20 cellular contexts compared by ENCODE assay signal in genomic region chr1:22041505-22041904, GRCh38. TPM values are rescaled to one million over a fixed set of nuclear protein-coding genes. Genes with fewer than 3 reads are reported as not detected.
DNase-seq lines count a peak whose midpoint lies in the region; ATAC-seq, FAIRE-seq and TF ChIP-seq lines count a peak whose summit lies in the region.
"Had no signal": no experiment of that assay in that cellular context is flagged by ENCODE, and none has a peak within 500 bp of the region (broad histone marks: within the 10 kb centered on the region; RNA-seq: fewer than 3 reads in every experiment).

No MANE protein-coding gene starts in this region.

- no peaks in the 10 kb centered on the region for H3K27me3 ChIP-seq in CD4-positive, CD25-positive, alpha-beta regulatory T cell (ENCODE audit: control insufficient read depth, insufficient read depth, low read length)
- no peaks in the 10 kb centered on the region for H3K27me3 ChIP-seq in MM.1S (replicated peaks; ENCODE audit: insufficient read depth, low read length)
- H3K27me3 ChIP-seq in GM12878 (replicated peaks in 1 of 2; ENCODE audit: control insufficient read depth in 2 of 2, insufficient read depth in 2 of 2, low read length in 1 of 2) = no peaks in the 10 kb centered on the region
- no peaks in the 10 kb centered on the region for H3K27me3 ChIP-seq in naive thymus-derived CD4-positive, alpha-beta T cell (ENCODE audit: control insufficient read depth in 2 of 2, insufficient read depth in 2 of 2, low read length in 2 of 2)
- H3K27me3 ChIP-seq in thyroid gland = no peaks in the 10 kb centered on the region
- H3K27me3 ChIP-seq: SJSA1 had no signal

- peaks cover 8% of the 10 kb centered on the region for H3K36me3 Mint-ChIP-seq in CD4-positive, CD25-positive, alpha-beta regulatory T cell
- H3K36me3 Mint-ChIP-seq in naive thymus-derived CD4-positive, alpha-beta T cell = peaks cover 0 to 7% (median 5%) of the 10 kb centered on the region in 5 donors

- in situ Hi-C loops in GM12878 (cut with MboI) = no loop called here
- in situ Hi-C loops in GM13977 (cut with MboI; ENCODE audit: low pct_unique_long_range_greater_than_20kb, low sequenced_read_pairs, unreplicated experiment) = no loop called here

- no peak overlapping the region for H3K4me2 ChIP-seq in MM.1S (ENCODE audit: low read depth, low read length)
- H3K4me2 ChIP-seq in GM12878 (ENCODE audit: control insufficient read depth, insufficient read depth) = no peak overlapping the region

- H3K4me3 Mint-ChIP-seq in CD4-positive, CD25-positive, alpha-beta regulatory T cell = peak overlapping the region in 3 of 4 donors; percentile 37 to 76 (median 47)
- H3K4me3 Mint-ChIP-seq in naive thymus-derived CD4-positive, alpha-beta T cell = peak overlapping the region in 9 of 10 donors; percentile 14 to 82 (median 56)

- RAD21 ChIA-PET in GM12878 (lab: Charles Lee; ENCODE audit: unreplicated experiment) = interaction anchor here (1.0 to 1.1 kb wide), 2 partner anchors 11 to 19 kb away, joined by 3 to 5 read pairs; partner anchors contain the start of gene CDC42

- no peak for DNase-seq in CD4-positive, CD25-positive, alpha-beta regulatory T cell
- DNase-seq in MM.1S (no peak), GM12878 (ENCODE audit: low read depth, low spot score) (no peak), thyroid gland (no peak), GM13977 (ENCODE audit: low spot score) (no peak), NCI-H2227 (lab: John Stamatoyannopoulos, UW; ENCODE audit: unreplicated experiment) (no peak), HTR-8/SVneo (ENCODE audit: insufficient read length, low spot score) (no peak)
- DNase-seq in naive thymus-derived CD4-positive, alpha-beta T cell = no peak
- DNase-seq: activated CD8-positive, alpha-beta memory T cell treated with anti-CD3 and anti-CD28 coated beads, Interleukin-2, amount 50 U/mL, for 48 hours; AML-193; amygdala; NCI-H1694 treated with DMSO at 0.1 percent for 48 hours; NCI-H446; stimulated activated CD4-positive, alpha-beta T cell treated with anti-CD3 and anti-CD28 coated beads, Interleukin-15, amount 100 ng/mL, for 24 hours had no signal

- WGBS in GM12878 (ENCODE audit: insufficient coverage, insufficient replicate concordance, low lambda C conversion rate, missing lambda C conversion rate) = 100% methylated on average over 1 of the region's 1 CpG
- 100% methylated on average over 1 of the region's 1 CpG for WGBS in thyroid gland, 2 donors

- TF ChIP-seq CTCF in MM.1S (IDR thresholded peaks at IDR 0.05; ENCODE audit: low read length) = no peak
- TF ChIP-seq CTCF in GM12878 (IDR thresholded peaks at IDR 0.05 in 2 of 3, conservative IDR thresholded peaks at IDR 0.05 in 1 of 3; ENCODE audit: control insufficient read depth in 2 of 3, extremely low read depth in 1 of 3, insufficient read depth in 1 of 3, low read depth in 3 of 3, low read length in 3 of 3) = no peak
- no peak for TF ChIP-seq CTCF in thyroid gland (IDR thresholded peaks at IDR 0.05)
- no peak for TF ChIP-seq CTCF in GM13977 (IDR thresholded peaks at IDR 0.05; ENCODE audit: extremely low read depth, insufficient read depth, missing control alignments)

- H3K27ac Mint-ChIP-seq in CD4-positive, CD25-positive, alpha-beta regulatory T cell = peak overlapping the region; percentile 89 to 99 (median 96)
- H3K27ac Mint-ChIP-seq in naive thymus-derived CD4-positive, alpha-beta T cell = peak overlapping the region; percentile 78 to 100 (median 99)

- H4K20me1 ChIP-seq in MM.1S (ENCODE audit: insufficient read depth, low read length) (no peaks in the 10 kb centered on the region), GM12878 (ENCODE audit: control insufficient read depth, insufficient read depth) (no peaks in the 10 kb centered on the region)

- FAIRE-seq in GM12878 (lab: Jason Lieb, UNC) (no peak), HTR-8/SVneo (lab: Jason Lieb, UNC) (no peak)
- FAIRE-seq: TTC549 had no signal

- H3K9me3 ChIP-seq in CD4-positive, CD25-positive, alpha-beta regulatory T cell (ENCODE audit: control insufficient read depth in 2 of 2, low read length in 2 of 2) = no peaks in the 10 kb centered on the region
- H3K9me3 ChIP-seq in MM.1S (replicated peaks; ENCODE audit: insufficient read depth, low read length) (no peaks in the 10 kb centered on the region), GM12878 (replicated peaks; ENCODE audit: control insufficient read depth, insufficient read depth, low read length) (peaks cover 2% of the 10 kb centered on the region; the same call in 1 of the 3 replicates), thyroid gland (no peaks in the 10 kb centered on the region)
- H3K9me3 ChIP-seq in naive thymus-derived CD4-positive, alpha-beta T cell (ENCODE audit: control insufficient read depth in 2 of 3, low read length in 3 of 3) = no peaks in the 10 kb centered on the region
- H3K9me3 ChIP-seq: SJSA1 had no signal

- H3F3A ChIP-seq in MM.1S (ENCODE audit: insufficient read depth, low read length) = peaks cover 13% of the 10 kb centered on the region

- peak overlapping the region; percentile 97 for H3K27ac ChIP-seq in CD4-positive, CD25-positive, alpha-beta regulatory T cell (ENCODE audit: insufficient read depth, low read length, poor library complexity, severe bottlenecking)
- H3K27ac ChIP-seq in MM.1S (ENCODE audit: low read length) (no peak overlapping the region), GM12878 (ENCODE audit: control insufficient read depth, insufficient read depth) (0 out of 2 replicates have a peak overlapping the region, but pooled peaks have one; percentile 20), thyroid gland (no peak overlapping the region)
- H3K27ac ChIP-seq in naive thymus-derived CD4-positive, alpha-beta T cell (ENCODE audit: low read depth, low read length) = peak overlapping the region; percentile 67
- H3K27ac ChIP-seq: SJSA1 had no signal

- no peak for TF ChIP-seq EP300 in GM12878 (IDR thresholded peaks at IDR 0.05; ENCODE audit: borderline replicate concordance in 1 of 2, control insufficient read depth in 1 of 2, low read depth in 2 of 2, low read length in 2 of 2)

- TF ChIP-seq RAD21 in GM12878 (IDR thresholded peaks at IDR 0.05; ENCODE audit: insufficient read depth, low read depth, low read length) = no peak

- no peaks in the 10 kb centered on the region for H3K36me3 ChIP-seq in CD4-positive, CD25-positive, alpha-beta regulatory T cell (ENCODE audit: control insufficient read depth, insufficient read depth, low read length)
- H3K36me3 ChIP-seq in MM.1S (replicated peaks; ENCODE audit: insufficient read depth, low read length) (no peaks in the 10 kb centered on the region), GM12878 (ENCODE audit: control insufficient read depth in 2 of 2, insufficient read depth in 2 of 2, low read length in 1 of 2) (no peaks in the 10 kb centered on the region), thyroid gland (no peaks in the 10 kb centered on the region)
- no peaks in the 10 kb centered on the region for H3K36me3 ChIP-seq in naive thymus-derived CD4-positive, alpha-beta T cell (ENCODE audit: control insufficient read depth in 2 of 3, insufficient read depth in 3 of 3, low read length in 3 of 3)
- H3K36me3 ChIP-seq: SJSA1 had no signal

- H3K9me2 ChIP-seq in MM.1S (replicated peaks; ENCODE audit: insufficient read depth, low read length) = no peaks in the 10 kb centered on the region

- no peak for TF ChIP-seq POLR2A in GM12878 (IDR thresholded peaks at IDR 0.05; ENCODE audit: low read depth, low read length)
- no peak for TF ChIP-seq POLR2A in thyroid gland (IDR thresholded peaks at IDR 0.05)

- ATAC-seq in CD4-positive, CD25-positive, alpha-beta regulatory T cell (ENCODE audit: low read depth in 2 of 2) = no peak
- no peak for ATAC-seq in GM12878
- no peak for ATAC-seq in naive thymus-derived CD4-positive, alpha-beta T cell

- peaks cover 4% of the 10 kb centered on the region for H3K27me3 Mint-ChIP-seq in CD4-positive, CD25-positive, alpha-beta regulatory T cell
- H3K27me3 Mint-ChIP-seq in naive thymus-derived CD4-positive, alpha-beta T cell = no peaks in the 10 kb centered on the region

- H3K4me1 Mint-ChIP-seq in CD4-positive, CD25-positive, alpha-beta regulatory T cell = peaks cover 30 to 73% (median 47%) of the 10 kb centered on the region in 4 donors
- peaks cover 46 to 82% (median 62%) of the 10 kb centered on the region in 7 donors for H3K4me1 Mint-ChIP-seq in naive thymus-derived CD4-positive, alpha-beta T cell

- SMC1A ChIA-PET in GM12878 (lab: Charles Lee; ENCODE audit: uncharacterized antibody, unreplicated experiment) = interaction anchor here (1.1 kb wide), 1 partner anchor 11 kb away, joined by 5 read pairs; the partner anchor contains the start of gene CDC42

- intact Hi-C loops in GM12878 (cut with micrococcal nuclease; ENCODE audit: unreplicated experiment) = loop anchor here (10.0 kb wide), 1 partner anchor 1683 kb away; no protein-coding TSS in a partner anchor
- intact Hi-C loops in naive thymus-derived CD4-positive, alpha-beta T cell (cut with micrococcal nuclease) = no loop called here
- intact Hi-C loops in thyroid gland (cut with DNase I) = no loop called here

- H3K4me1 ChIP-seq in CD4-positive, CD25-positive, alpha-beta regulatory T cell (ENCODE audit: control insufficient read depth, insufficient read depth, low read length, poor library complexity, severe bottlenecking) = peaks cover 69% of the 10 kb centered on the region
- H3K4me1 ChIP-seq in MM.1S (ENCODE audit: low read length) = peaks cover 14% of the 10 kb centered on the region
- peaks cover 29% of the 10 kb centered on the region for H3K4me1 ChIP-seq in GM12878 (ENCODE audit: control insufficient read depth, insufficient read depth, low read length)
- peaks cover 31 to 74% of the 10 kb centered on the region in 2 donors for H3K4me1 ChIP-seq in naive thymus-derived CD4-positive, alpha-beta T cell (ENCODE audit: control insufficient read depth in 2 of 2, insufficient read depth in 2 of 2, low read length in 2 of 2)
- peaks cover 0 to 17% of the 10 kb centered on the region in 2 donors for H3K4me1 ChIP-seq in thyroid gland

- H3K9me3 Mint-ChIP-seq in CD4-positive, CD25-positive, alpha-beta regulatory T cell = peaks cover 0 to 5% (median 3%) of the 10 kb centered on the region in 7 donors
- peaks cover 0 to 5% (median 4%) of the 10 kb centered on the region in 11 donors for H3K9me3 Mint-ChIP-seq in naive thymus-derived CD4-positive, alpha-beta T cell

- no TSS peak for BruUV-seq in GM12878 (replicated peaks; lab: Mats Ljungman, UMichigan)

- POLR2A ChIA-PET in GM12878 (lab: Charles Lee) = interaction anchor here (1.9 to 21.4 kb wide), 3 partner anchors 9 to 15 kb away, joined by 6 to 325 read pairs (median 59); partner anchors contain the start of gene CDC42
- POLR2A ChIA-PET in naive thymus-derived CD4-positive, alpha-beta T cell (lab: Charles Lee) = interaction anchor here (14.1 to 25.0 kb wide), 2 partner anchors 13 to 14 kb away, joined by 312 to 774 read pairs; partner anchors contain the start of gene CDC42

- H2AFZ ChIP-seq in MM.1S (ENCODE audit: low read length) = 0 out of 2 replicates have a peak overlapping the region, but pooled peaks have one; percentile 24
- H2AFZ ChIP-seq in GM12878 (ENCODE audit: control insufficient read depth, low read depth, low read length) = no peak overlapping the region

- peak overlapping the region; percentile 44 for H3K4me3 ChIP-seq in CD4-positive, CD25-positive, alpha-beta regulatory T cell (ENCODE audit: low read depth, low read length)
- H3K4me3 ChIP-seq in MM.1S (ENCODE audit: low read length) = no peak overlapping the region
- H3K4me3 ChIP-seq in GM12878 = no peak overlapping the region
- H3K4me3 ChIP-seq in naive thymus-derived CD4-positive, alpha-beta T cell (ENCODE audit: low read length) = no peak overlapping the region
- no peak overlapping the region for H3K4me3 ChIP-seq in thyroid gland (replicated peaks in 1 of 3)
- H3K4me3 ChIP-seq: SJSA1 had no signal

- CTCF ChIA-PET in GM12878 (lab: Yijun Ruan, JAX) = interaction anchor here (1.0 kb wide), 1 partner anchor 9 kb away, joined by 3 read pairs; no protein-coding TSS in a partner anchor
- CTCF ChIA-PET in naive thymus-derived CD4-positive, alpha-beta T cell (lab: Charles Lee) = interaction anchor here (1.0 kb wide), 1 partner anchor 11 kb away, joined by 3 read pairs; the partner anchor contains the start of gene CDC42

- H3K79me2 ChIP-seq in MM.1S (ENCODE audit: low read length) (no peaks in the 10 kb centered on the region), GM12878 (ENCODE audit: control insufficient read depth, insufficient read depth, low read length) (no peaks in the 10 kb centered on the region)

- no peak overlapping the region for H3K9ac ChIP-seq in MM.1S (ENCODE audit: low read length)
- H3K9ac ChIP-seq in GM12878 (ENCODE audit: control insufficient read depth, insufficient read depth, low read length) = no peak overlapping the region

RNA-seq across cellular contexts. Expression of gene CDC42, which starts 11.0 kb away (rescaled TPM):
- total RNA-seq in CD4-positive, CD25-positive, alpha-beta regulatory T cell = 376 TPM
- 100 to 1,000 TPM; 290 to 513 (median 434) TPM for polyA plus RNA-seq in CD4-positive, CD25-positive, alpha-beta regulatory T cell
- total RNA-seq in GM12878 (2013; cell fraction: nucleolus; rRNA removed) = 56.5 and 59.3 TPM in 2 replicates
- total RNA-seq in GM12878 (2014; rRNA removed) (350 and 429 TPM in 2 replicates), GM12878 (2014; rRNA removed; fragmentation: Illumina TruSeq; extraction: Trizol) (418 and 422 TPM in 2 replicates), GM12878 (2021) (302 and 307 TPM in 2 replicates), thyroid gland (100 to 1,000 TPM; 228 to 244 (median 240) TPM)
- 600 TPM for polyA plus RNA-seq in GM12878 (2011; ENCODE audit: low read depth)
- polyA plus RNA-seq in GM12878 (2011; rRNA removed) (479 and 776 TPM in 2 replicates), GM12878 (2014; fragmentation: Illumina TruSeq; extraction: Trizol) (426 and 542 TPM in 2 replicates), GM12878 (2014; fragmentation: Nextera tagmentation; extraction: Ambion mirVana) (100 to 1,000 TPM; 286 to 442 TPM), GM12878 (2014; rRNA removed) (230 and 275 TPM in 2 replicates), GM12878 (2016; fragmentation: Nextera tagmentation; extraction: Ambion mirVana) (100 to 1,000 TPM; 184 to 200 TPM)
- 185 and 243 TPM in 2 replicates for polyA plus RNA-seq in GM12878 (2011; cell fraction: cytosol; rRNA removed)
- 95.9 and 111 TPM in 2 replicates for polyA plus RNA-seq in GM12878 (2011; cell fraction: nucleus; rRNA removed)
- polyA plus RNA-seq in GM12878 (2012) = 274 and 336 TPM in 2 replicates
- 265 and 457 TPM in 2 replicates for polyA minus RNA-seq in GM12878 (2011; rRNA and poly(A)+ RNA removed)
- polyA minus RNA-seq in GM12878 (2011; cell fraction: cytosol; rRNA and poly(A)+ RNA removed) = 121 and 123 TPM in 2 replicates
- 21.6 and 24.3 TPM in 2 replicates for polyA minus RNA-seq in GM12878 (2011; cell fraction: nucleus; rRNA and poly(A)+ RNA removed)
- total RNA-seq in naive thymus-derived CD4-positive, alpha-beta T cell = 100 to 1,000 TPM; 186 to 385 (median 305) TPM
- 100 to 1,000 TPM; 186 to 427 TPM for polyA plus RNA-seq in naive thymus-derived CD4-positive, alpha-beta T cell

RNA-seq across cellular contexts. Expression of gene CELA3A, which starts 40.0 kb away (rescaled TPM):
- not detected for total RNA-seq in CD4-positive, CD25-positive, alpha-beta regulatory T cell
- not detected for polyA plus RNA-seq in CD4-positive, CD25-positive, alpha-beta regulatory T cell
- total RNA-seq in GM12878 (2013; cell fraction: nucleolus; rRNA removed) = not detected in 2 replicates
- not detected in 2 replicates for total RNA-seq in GM12878 (2014; rRNA removed)
- not detected in 2 replicates for total RNA-seq in GM12878 (2014; rRNA removed; fragmentation: Illumina TruSeq; extraction: Trizol)
- 7.6 and 9.0 TPM in 2 replicates for total RNA-seq in GM12878 (2021)
- not detected for polyA plus RNA-seq in GM12878 (2011; ENCODE audit: low read depth)
- polyA plus RNA-seq in GM12878 (2011; rRNA removed) = not detected in 2 replicates
- polyA plus RNA-seq in GM12878 (2011; cell fraction: cytosol; rRNA removed) = not detected in 2 replicates
- polyA plus RNA-seq in GM12878 (2011; cell fraction: nucleus; rRNA removed) = not detected in 2 replicates
- not detected in 2 replicates for polyA plus RNA-seq in GM12878 (2012)
- not detected in 2 replicates for polyA plus RNA-seq in GM12878 (2014; fragmentation: Illumina TruSeq; extraction: Trizol)
- not detected for polyA plus RNA-seq in GM12878 (2014; fragmentation: Nextera tagmentation; extraction: Ambion mirVana)
- polyA plus RNA-seq in GM12878 (2014; rRNA removed) = not detected in 2 replicates
- polyA plus RNA-seq in GM12878 (2016; fragmentation: Nextera tagmentation; extraction: Ambion mirVana) = not detected
- not detected in 2 replicates for polyA minus RNA-seq in GM12878 (2011; rRNA and poly(A)+ RNA removed)
- polyA minus RNA-seq in GM12878 (2011; cell fraction: cytosol; rRNA and poly(A)+ RNA removed) = not detected in 2 replicates
- polyA minus RNA-seq in GM12878 (2011; cell fraction: nucleus; rRNA and poly(A)+ RNA removed) = not detected in 2 replicates
- not detected for total RNA-seq in naive thymus-derived CD4-positive, alpha-beta T cell
- not detected for polyA plus RNA-seq in naive thymus-derived CD4-positive, alpha-beta T cell
- not detected for total RNA-seq in thyroid gland
- total RNA-seq: chondrocyte, lower leg skin, SJSA1, subcutaneous adipose tissue had no signal
- polyA plus RNA-seq: neural cell had no signal

Comparison
In these comparisons a context has a peak if more than half of its experiments do, and no peak if none do; other contexts are left out.
1. H3K27ac ChIP-seq: peak in CD4-positive, CD25-positive, alpha-beta regulatory T cell (single experiment), GM12878 (single experiment) and naive thymus-derived CD4-positive, alpha-beta T cell (single experiment); none in MM.1S (single experiment) and thyroid gland (0 of 3).